Comparison of ENCODE assay signal across 19 cellular contexts in genomic region chrX:122475306-122475705, GRCh38.
DNase-seq lines count a peak whose midpoint lies in the region; ATAC-seq and TF ChIP-seq lines count a peak whose summit lies in the region.
"Had no signal": no experiment of that assay in that cellular context is flagged by ENCODE, and none has a peak within 500 bp of the region (broad histone marks: within the 10 kb centered on the region; RNA-seq: fewer than 3 reads in every experiment).

No MANE protein-coding gene starts in this region.

- intact Hi-C loops in MCF 10A (cut with micrococcal nuclease) (no loop called here), breast epithelium (cut with DNase I; ENCODE audit: low total_unique reads) (no loop called here)

- CTCF ChIA-PET in MCF 10A (lab: Yijun Ruan, JAX), result no interaction called here

- no TSS peak for BruUV-seq in MCF 10A (replicated peaks; lab: Mats Ljungman, UMichigan)

- no peak overlapping the region for H3K4me3 Mint-ChIP-seq in MCF 10A (ENCODE audit: unreplicated experiment)
- H3K4me3 Mint-ChIP-seq: B cell had no signal

- DNase-seq in MCF 10A (ENCODE audit: unreplicated experiment) (peak; percentile 0), breast epithelium (ENCODE audit: low spot score in 2 of 2) (no peak), RWPE2 (ENCODE audit: low spot score) (no peak), amygdala (lab: John Stamatoyannopoulos, UW) (no peak), NCI-H2196 (lab: John Stamatoyannopoulos, UW; ENCODE audit: unreplicated experiment) (no peak)
- DNase-seq: 8988T, NCI-H1436 treated with DMSO at 0.1 percent for 48 hours, NCI-H2081, NCI-H2171 treated with DMSO at 0.1 percent for 48 hours, NCI-H510A, NCI-H748 treated with DMSO at 0.1 percent for 48 hours, OCI-M1, RPMI8226, SJCRH30 had no signal

- no peaks in the 10 kb centered on the region for H3K4me1 ChIP-seq in breast epithelium
- H3K4me1 ChIP-seq in RWPE2 (ENCODE audit: insufficient read depth, poor library complexity, severe bottlenecking), result no peaks in the 10 kb centered on the region

- no peaks in the 10 kb centered on the region for H3K9me3 ChIP-seq in breast epithelium
- H3K9me3 ChIP-seq in RWPE2 (ENCODE audit: severe bottlenecking), result no peaks in the 10 kb centered on the region
- H3K9me3 ChIP-seq: SJCRH30 had no signal

- H3K27ac Mint-ChIP-seq in MCF 10A (ENCODE audit: low read depth, unreplicated experiment), result no peak overlapping the region
- H3K27ac Mint-ChIP-seq: B cell had no signal

- H3K4me1 Mint-ChIP-seq in MCF 10A (ENCODE audit: insufficient read depth, unreplicated experiment), result no peaks in the 10 kb centered on the region
- H3K4me1 Mint-ChIP-seq: B cell had no signal

- H3K27me3 Mint-ChIP-seq in MCF 10A (ENCODE audit: insufficient read depth, unreplicated experiment), result no peaks in the 10 kb centered on the region
- H3K27me3 Mint-ChIP-seq: B cell had no signal

- POLR2A ChIA-PET in MCF 10A (lab: Yijun Ruan, JAX), result no interaction called here

- no peaks in the 10 kb centered on the region for H3K9me3 Mint-ChIP-seq in MCF 10A (ENCODE audit: unreplicated experiment)

- no peaks in the 10 kb centered on the region for H3K27me3 ChIP-seq in breast epithelium
- H3K27me3 ChIP-seq in RWPE2 (ENCODE audit: insufficient read depth, poor library complexity, severe bottlenecking), result no peaks in the 10 kb centered on the region
- H3K27me3 ChIP-seq: SJCRH30 had no signal

- H3K36me3 ChIP-seq in breast epithelium (no peaks in the 10 kb centered on the region), RWPE2 (ENCODE audit: low read depth) (no peaks in the 10 kb centered on the region)
- H3K36me3 ChIP-seq: SJCRH30 had no signal

- H3K27ac ChIP-seq in breast epithelium (no peak overlapping the region), RWPE2 (ENCODE audit: poor library complexity, severe bottlenecking) (no peak overlapping the region)
- H3K27ac ChIP-seq: KMS-11, SJCRH30 had no signal

- no peaks in the 10 kb centered on the region for H3K36me3 Mint-ChIP-seq in MCF 10A (ENCODE audit: insufficient read depth, unreplicated experiment)

- TF ChIP-seq POLR2A in breast epithelium (IDR thresholded peaks at IDR 0.05), result no peak

- H3K4me3 ChIP-seq in breast epithelium (no peak overlapping the region), RWPE2 (ENCODE audit: severe bottlenecking) (no peak overlapping the region)
- H3K4me3 ChIP-seq: SJCRH30 had no signal

- ATAC-seq in RWPE2 (ENCODE audit: low read depth) (peak; percentile 78), esophagus mucosa (peak; percentile 47), HG03097 (IDR thresholded peaks at IDR 0.05; ENCODE audit: low FRiP score, unreplicated experiment) (no peak), GM18517 (IDR thresholded peaks at IDR 0.05; ENCODE audit: unreplicated experiment) (no peak)

- TF ChIP-seq CTCF in MCF 10A (IDR thresholded peaks at IDR 0.05; ENCODE audit: unreplicated experiment) (no peak), breast epithelium (IDR thresholded peaks at IDR 0.05) (no peak), RWPE2 (IDR thresholded peaks at IDR 0.05; ENCODE audit: poor library complexity, severe bottlenecking) (no peak)

Comparison
In these comparisons a context has a peak if more than half of its experiments do, and no peak if none do; other contexts are left out.
1. ATAC-seq: peak in RWPE2 (single experiment) and esophagus mucosa (single experiment); none in HG03097 (single experiment) and GM18517 (single experiment).